In the genomic region with DNA sequence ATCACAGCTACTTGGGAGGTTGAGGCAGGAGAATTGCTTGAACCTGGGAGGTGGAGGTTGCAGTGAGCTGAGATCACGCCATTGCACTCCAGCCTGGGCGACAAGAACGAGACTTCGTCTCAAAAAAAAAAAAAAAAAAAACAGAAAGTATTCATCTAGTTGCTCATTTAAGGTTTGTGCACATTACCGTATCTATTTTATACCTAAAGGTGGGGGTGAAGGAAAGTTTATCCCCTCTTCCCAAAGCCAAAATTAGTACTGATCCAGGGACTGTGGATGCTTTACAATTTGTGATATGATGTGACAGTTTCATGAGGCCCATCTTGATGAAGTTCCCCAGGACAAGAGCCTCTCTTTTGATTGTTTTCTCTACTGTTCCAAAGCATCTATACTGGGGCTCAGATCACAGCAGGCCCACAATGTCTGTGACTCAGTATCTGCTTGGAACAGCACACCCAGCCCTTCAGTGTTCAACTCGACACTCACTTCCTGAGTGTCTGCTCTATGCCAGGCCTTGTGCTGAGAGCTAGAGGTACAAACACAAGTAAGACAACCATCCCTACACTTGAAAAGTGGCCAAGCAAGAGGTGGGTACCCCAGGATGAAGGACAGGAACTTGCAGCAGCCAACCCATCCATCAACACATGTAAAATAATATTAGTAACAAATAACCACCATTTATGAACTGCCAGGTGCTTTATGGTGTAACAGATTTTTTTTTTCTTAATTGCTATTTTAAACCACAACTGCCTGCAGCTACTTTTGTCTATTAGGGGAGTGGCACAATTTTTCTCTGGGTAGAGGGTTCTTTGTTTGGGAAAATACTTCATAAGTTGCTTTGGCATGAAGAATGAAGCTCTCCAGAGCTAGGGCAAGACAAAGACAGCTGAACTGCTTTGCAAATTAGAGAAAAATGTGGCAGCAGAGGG, we compare ENCODE assay signal across 8 cellular contexts. TPM values are rescaled to one million over a fixed set of nuclear protein-coding genes. Genes with fewer than 3 reads are reported as not detected.
DNase-seq lines count a peak whose midpoint lies in the region; ATAC-seq and TF ChIP-seq lines count a peak whose summit lies in the region.

No MANE protein-coding gene starts in this region.

- no peaks in the 10 kb centered on the region for H3K9me3 ChIP-seq in CD4-positive, alpha-beta memory T cell (ENCODE audit: control insufficient read depth in 1 of 2, low read length in 2 of 2)

- POLR2A ChIA-PET in CD4-positive, alpha-beta memory T cell (lab: Charles Lee; ENCODE audit: partially characterized antibody): interaction anchor here (0.8 to 5.6 kb wide), 11 partner anchors 23 to 338 kb away, joined by 3 to 40 read pairs (median 4); partner anchors contain the start of genes KHDRBS1, PTP4A2 and TMEM39B

- peak in 2 of 5 donors; percentile 20 to 50 for DNase-seq in CD4-positive, alpha-beta memory T cell
- DNase-seq in GM13976 (ENCODE audit: low spot score) (no peak), NOMO-1 treated with dmso at 0.1 percent for 144 hours (lab: John Stamatoyannopoulos, UW; ENCODE audit: unreplicated experiment) (no peak), UCSD-AML1 (lab: John Stamatoyannopoulos, UW; ENCODE audit: unreplicated experiment) (no peak)

- peaks cover 61% of the 10 kb centered on the region for H3K4me1 ChIP-seq in CD4-positive, alpha-beta memory T cell (ENCODE audit: insufficient read depth, low read length)

- TF ChIP-seq CTCF in brain (conservative IDR thresholded peaks at IDR 0.05): no peak
- TF ChIP-seq CTCF in nephron (IDR thresholded peaks at IDR 0.05; ENCODE audit: unreplicated experiment in 3 of 3): no peak
- no peak for TF ChIP-seq CTCF in GM13976 (IDR thresholded peaks at IDR 0.05; ENCODE audit: borderline replicate concordance, control extremely low read depth, extremely low read depth, insufficient read depth, missing control alignments)

- CTCF ChIA-PET in CD4-positive, alpha-beta memory T cell (lab: Charles Lee; ENCODE audit: partially characterized antibody): interaction anchor here (0.6 to 2.7 kb wide), 19 partner anchors 9 to 320 kb away, joined by 3 to 13 read pairs (median 4); partner anchors contain the start of genes PTP4A2 and TMEM39B

- no peaks in the 10 kb centered on the region for H3K9me3 Mint-ChIP-seq in CD4-positive, alpha-beta memory T cell
- peaks cover 0 to 6% (median 0%) of the 10 kb centered on the region in 5 experiments for H3K9me3 Mint-ChIP-seq in brain
- H3K9me3 Mint-ChIP-seq in nephron: no peaks in the 10 kb centered on the region

- H3K27ac Mint-ChIP-seq in CD4-positive, alpha-beta memory T cell: peak overlapping the region; percentile 85 to 97 (median 94)
- H3K27ac Mint-ChIP-seq in brain: peak overlapping the region; percentile 75 to 95 (median 77)
- peak overlapping the region in 2 of 3 experiments; percentile 76 to 78 for H3K27ac Mint-ChIP-seq in nephron

- H3K36me3 ChIP-seq in CD4-positive, alpha-beta memory T cell (ENCODE audit: insufficient read depth, low read length): no peaks in the 10 kb centered on the region

- H3K36me3 Mint-ChIP-seq in CD4-positive, alpha-beta memory T cell: no peaks in the 10 kb centered on the region
- no peaks in the 10 kb centered on the region for H3K36me3 Mint-ChIP-seq in brain
- no peaks in the 10 kb centered on the region for H3K36me3 Mint-ChIP-seq in nephron (ENCODE audit: low read depth)

- H3K4me3 Mint-ChIP-seq in CD4-positive, alpha-beta memory T cell: peak overlapping the region in 6 of 8 donors; percentile 45 to 79 (median 57)
- H3K4me3 Mint-ChIP-seq in brain (peak overlapping the region in 3 of 5 experiments; percentile 13 to 41 (median 21)), nephron (no peak overlapping the region)

- TF ChIP-seq POLR2A in Raji (IDR thresholded peaks at IDR 0.05; ENCODE audit: insufficient read depth, low read depth, low read length): peak; percentile 58; the same call in 1 of the 2 replicates

- intact Hi-C loops in CD4-positive, alpha-beta memory T cell (cut with micrococcal nuclease): no loop called here

- H3K4me1 Mint-ChIP-seq in CD4-positive, alpha-beta memory T cell: peaks cover 41 to 71% (median 55%) of the 10 kb centered on the region in 4 donors
- H3K4me1 Mint-ChIP-seq in brain (peaks cover 40% of the 10 kb centered on the region), nephron (peaks cover 30% of the 10 kb centered on the region)

- no peak for ATAC-seq in HG02678 (IDR thresholded peaks at IDR 0.05; ENCODE audit: unreplicated experiment)

- peak overlapping the region in 1 of 2 donors; percentile 21 for H3K4me3 ChIP-seq in CD4-positive, alpha-beta memory T cell (ENCODE audit: low read length in 2 of 2)

- H3K27ac ChIP-seq in CD4-positive, alpha-beta memory T cell (ENCODE audit: low read depth, low read length): peak overlapping the region; percentile 67

- in situ Hi-C loops in GM13976 (cut with MboI; ENCODE audit: low sequenced_read_pairs, unreplicated experiment): no loop called here

- no peaks in the 10 kb centered on the region for H3K27me3 ChIP-seq in CD4-positive, alpha-beta memory T cell (ENCODE audit: insufficient read depth, low read length)

- no peaks in the 10 kb centered on the region for H3K27me3 Mint-ChIP-seq in CD4-positive, alpha-beta memory T cell
- H3K27me3 Mint-ChIP-seq in brain (no peaks in the 10 kb centered on the region), nephron (ENCODE audit: low read depth) (peaks cover 4% of the 10 kb centered on the region)

RNA-seq across cellular contexts. Expression of gene KHDRBS1, which starts 29.0 kb away (rescaled TPM):
- 100 to 1,000 TPM; 114 to 122 TPM for total RNA-seq in CD4-positive, alpha-beta memory T cell
- polyA plus RNA-seq in CD4-positive, alpha-beta memory T cell: 100 to 1,000 TPM in 1 of 2 donors, 10 to 100 TPM in 1; 70.8 to 116 TPM
- polyA plus RNA-seq in brain (ENCODE audit: insufficient read depth, low read depth, low replicate concordance): 186 TPM

RNA-seq across cellular contexts. Expression of gene PTP4A2, which starts 46.5 kb away (rescaled TPM):
- 100 to 1,000 TPM; 254 to 276 TPM for total RNA-seq in CD4-positive, alpha-beta memory T cell
- 100 to 1,000 TPM; 401 to 529 TPM for polyA plus RNA-seq in CD4-positive, alpha-beta memory T cell
- 165 TPM for polyA plus RNA-seq in brain (ENCODE audit: insufficient read depth, low read depth, low replicate concordance)

Comparison
In these comparisons a context has a peak if more than half of its experiments do, and no peak if none do; other contexts are left out.
1. H3K4me3 Mint-ChIP-seq: peak in CD4-positive, alpha-beta memory T cell (6 of 8) and brain (3 of 5); none in nephron (0 of 3).
2. Peak in every context shown above with its lines, with median percentiles within 50 percentile points of each other: H3K27ac Mint-ChIP-seq.